Comparison of ENCODE assay signal across 9 cellular contexts in the genomic region with DNA sequence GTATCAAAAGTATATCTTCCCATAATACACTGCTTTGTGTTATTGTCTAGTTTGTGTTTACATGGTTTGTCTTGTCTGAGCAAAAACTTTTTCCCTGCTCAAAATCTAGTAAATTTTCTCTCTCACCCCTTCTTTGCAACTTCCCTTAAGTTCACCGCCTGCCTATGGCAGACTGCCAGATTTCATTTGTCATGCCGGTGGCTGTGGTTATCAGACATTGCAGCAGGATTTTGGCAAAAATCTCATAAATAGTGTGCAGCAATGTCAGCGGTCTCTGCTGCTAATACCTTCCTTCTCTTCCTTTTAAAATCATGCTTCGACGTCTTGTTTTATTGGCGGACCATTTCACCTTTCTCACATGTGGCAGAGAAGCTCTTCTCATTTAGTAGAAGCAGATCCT. TPM values are rescaled to one million over a fixed set of nuclear protein-coding genes. Genes with fewer than 3 reads are reported as not detected.
DNase-seq lines count a peak whose midpoint lies in the region; ATAC-seq and TF ChIP-seq lines count a peak whose summit lies in the region.
"Had no signal": no experiment of that assay in that cellular context is flagged by ENCODE, and none has a peak within 500 bp of the region (broad histone marks: within the 10 kb centered on the region; RNA-seq: fewer than 3 reads in every experiment).

No MANE protein-coding gene starts in this region.

- no peaks in the 10 kb centered on the region for H3F3A ChIP-seq in PC-9 (ENCODE audit: insufficient read depth, low read depth)

- ATAC-seq in GM21717 (IDR thresholded peaks at IDR 0.05; ENCODE audit: unreplicated experiment) (no peak), HG02588 (IDR thresholded peaks at IDR 0.05; ENCODE audit: unreplicated experiment) (no peak), HG03135 (IDR thresholded peaks at IDR 0.05; ENCODE audit: unreplicated experiment) (no peak)
- ATAC-seq: activated naive CD4-positive, alpha-beta T cell treated with anti-CD3 and anti-CD28 coated beads, Interleukin-2, amount 50 U/mL, for 72 hours had no signal

- POLR2A ChIA-PET in PC-9 (lab: Charles Lee; ENCODE audit: unreplicated experiment), result interaction anchor here (0.7 kb wide), 1 partner anchor 99 kb away, joined by 3 read pairs; no protein-coding TSS in a partner anchor

- H3K4me3 ChIP-seq in HAP-1 (no peak overlapping the region), PC-9 (no peak overlapping the region), sigmoid colon (no peak overlapping the region)

- intact Hi-C loops in PC-9 (cut with micrococcal nuclease; ENCODE audit: unreplicated experiment) (no loop called here), sigmoid colon (cut with DNase I) (no loop called here), posterior vena cava (cut with DNase I) (no loop called here)

- BruUV-seq in PC-9 (replicated peaks; lab: Mats Ljungman, UMichigan), result no TSS peak

- H3K27me3 ChIP-seq in HAP-1 (ENCODE audit: low read depth) (no peaks in the 10 kb centered on the region), PC-9 (ENCODE audit: insufficient read depth, low read depth) (no peaks in the 10 kb centered on the region), sigmoid colon (no peaks in the 10 kb centered on the region)

- no peaks in the 10 kb centered on the region for H3K9me3 ChIP-seq in HAP-1
- H3K9me3 ChIP-seq in PC-9 (ENCODE audit: insufficient read depth, low read depth), result no peaks in the 10 kb centered on the region
- no peaks in the 10 kb centered on the region for H3K9me3 ChIP-seq in sigmoid colon

- no peaks in the 10 kb centered on the region for H4K20me1 ChIP-seq in PC-9 (ENCODE audit: insufficient read depth)

- H3K36me3 ChIP-seq in HAP-1 (replicated peaks), result no peaks in the 10 kb centered on the region
- no peaks in the 10 kb centered on the region for H3K36me3 ChIP-seq in PC-9 (ENCODE audit: low read depth)
- no peaks in the 10 kb centered on the region for H3K36me3 ChIP-seq in sigmoid colon

- H3K4me2 ChIP-seq in PC-9, result no peak overlapping the region

- H3K79me2 ChIP-seq in PC-9 (ENCODE audit: low read depth), result no peaks in the 10 kb centered on the region

- H2AFZ ChIP-seq in PC-9, result no peak overlapping the region

- no peak for TF ChIP-seq POLR2A in sigmoid colon (IDR thresholded peaks at IDR 0.05)

- H3K9me2 ChIP-seq in PC-9 (ENCODE audit: insufficient read depth), result no peaks in the 10 kb centered on the region

- TF ChIP-seq CTCF in PC-9 (conservative IDR thresholded peaks at IDR 0.05) (no peak), sigmoid colon (IDR thresholded peaks at IDR 0.05) (no peak)

- H3K4me1 ChIP-seq in HAP-1 (no peaks in the 10 kb centered on the region; the same call in 1 of the 2 replicates), PC-9 (replicated peaks; ENCODE audit: insufficient read depth) (no peaks in the 10 kb centered on the region), sigmoid colon (peaks cover 0 to 6% (median 3%) of the 10 kb centered on the region in 4 donors)

- H3K27ac ChIP-seq in PC-9 (no peak overlapping the region), sigmoid colon (no peak overlapping the region)

- TF ChIP-seq EP300 in sigmoid colon (IDR thresholded peaks at IDR 0.05), result no peak

- WGBS in sigmoid colon, 2 donors, result 29 to 65% methylated on average over 6 of the region's 6 CpGs

- CTCF ChIA-PET in PC-9 (lab: Charles Lee), result no interaction called here

- in situ Hi-C loops in HAP-1 (cut with MboI; ENCODE audit: low sequenced_read_pairs), result no loop called here

- DNase-seq in HAP-1 (ENCODE audit: low spot score in 2 of 2) (peak; percentile 13 to 64), PC-9 (peak; percentile 50 to 63), fibroblast of gingiva (ENCODE audit: low read depth) (peak; percentile 65), sigmoid colon (peak; percentile 81), posterior vena cava (ENCODE audit: low spot score) (no peak)

RNA-seq across cellular contexts. Expression of a gene that starts 45.6 kb away (rescaled TPM):
- total RNA-seq in PC-9 (2021) (2.8 and 2.9 TPM in 2 replicates), sigmoid colon (1 to 10 TPM; 1.1 to 6.1 (median 3.2) TPM), posterior vena cava (1 to 10 TPM in 1 of 2 donors, under 1 TPM in 1; 0.69 to 1.0 TPM)
- polyA plus RNA-seq in sigmoid colon, result under 1 TPM in 2 of 3 donors, not detected in 1; 0.60 to 0.64 TPM
